Comparison of ENCODE assay signal across 1 cellular context in the genomic region with DNA sequence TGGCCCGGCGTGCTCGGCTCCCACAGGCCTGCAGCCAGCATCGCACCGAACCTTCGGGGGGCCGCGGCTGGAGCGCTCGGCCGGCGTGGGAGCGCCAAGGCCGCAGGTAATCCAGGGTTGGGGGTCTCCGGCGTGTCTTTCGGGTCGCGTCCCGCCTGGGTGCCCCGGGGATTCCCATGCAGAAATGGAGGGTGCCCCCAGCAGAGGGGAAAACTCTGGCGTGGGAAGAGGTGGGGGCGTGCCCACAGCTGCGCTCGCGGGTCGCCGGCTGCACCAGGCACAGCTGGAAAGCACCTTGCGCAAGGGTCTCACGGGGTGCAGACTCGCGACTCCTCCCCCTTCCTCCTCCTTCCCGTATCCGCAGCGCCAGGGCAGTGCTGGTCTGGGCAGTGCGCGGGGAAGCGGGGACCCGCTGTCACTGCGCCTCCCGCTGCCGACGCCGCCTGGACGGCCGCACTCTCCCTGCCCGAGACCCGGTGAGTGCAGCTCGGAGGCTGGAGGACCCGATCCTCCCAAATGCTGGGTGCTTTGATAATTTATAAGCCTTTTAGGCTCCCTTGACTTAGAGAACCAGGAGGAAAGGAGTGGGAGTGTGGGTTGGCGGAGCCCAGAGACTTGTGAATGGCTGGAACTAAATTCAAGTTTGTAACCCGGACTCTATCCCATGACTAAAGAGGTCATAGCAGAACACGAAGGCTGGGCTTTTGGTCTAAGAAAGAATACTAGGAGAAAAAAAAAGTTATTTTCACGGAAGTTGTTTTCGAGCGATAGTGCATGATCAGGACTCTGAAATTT.
TF ChIP-seq lines count a peak whose summit lies in the region.

No MANE protein-coding gene starts in this region.

TF ChIP-seq in K562, 482 proteins besides CTCF, POLR2A, EP300 and RAD21 (continued from another document and continues in another):
- TF ChIP-seq USF1 (CRISPR knock-in tag; IDR thresholded peaks at IDR 0.05) = peak; percentile 64
- 0 out of 2 replicates have a peak, but pooled peaks have one; percentile 29 for TF ChIP-seq CHCHD3 (CRISPR knock-in tag; IDR thresholded peaks at IDR 0.05)
- no peak for TF ChIP-seq SMC3 (conservative IDR thresholded peaks at IDR 0.05; ENCODE audit: insufficient read depth, low read depth, low read length)
- peak; percentile 89; the same call in 1 of the 2 replicates for TF ChIP-seq TGIF2 (CRISPR knock-in tag; IDR thresholded peaks at IDR 0.05)
- 0 out of 2 replicates have a peak, but pooled peaks have one; percentile 60 for TF ChIP-seq SAFB (IDR thresholded peaks at IDR 0.05; ENCODE audit: borderline replicate concordance, low read depth, low read length)
- TF ChIP-seq, protein P1, sequence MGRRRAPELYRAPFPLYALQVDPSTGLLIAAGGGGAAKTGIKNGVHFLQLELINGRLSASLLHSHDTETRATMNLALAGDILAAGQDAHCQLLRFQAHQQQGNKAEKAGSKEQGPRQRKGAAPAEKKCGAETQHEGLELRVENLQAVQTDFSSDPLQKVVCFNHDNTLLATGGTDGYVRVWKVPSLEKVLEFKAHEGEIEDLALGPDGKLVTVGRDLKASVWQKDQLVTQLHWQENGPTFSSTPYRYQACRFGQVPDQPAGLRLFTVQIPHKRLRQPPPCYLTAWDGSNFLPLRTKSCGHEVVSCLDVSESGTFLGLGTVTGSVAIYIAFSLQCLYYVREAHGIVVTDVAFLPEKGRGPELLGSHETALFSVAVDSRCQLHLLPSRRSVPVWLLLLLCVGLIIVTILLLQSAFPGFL (CRISPR knock-in tag; IDR thresholded peaks at IDR 0.05) = no peak
- 0 out of 4 replicates have a peak, but pooled peaks of 1 of the 2 experiments have one; percentile 45 for TF ChIP-seq CSDE1 (IDR thresholded peaks at IDR 0.05)
- TF ChIP-seq PTTG1 (tag; IDR thresholded peaks at IDR 0.05; ENCODE audit: low read depth) = no peak
- 0 out of 2 replicates have a peak, but pooled peaks have one; percentile 44 for TF ChIP-seq ZNF224 (CRISPR knock-in tag; IDR thresholded peaks at IDR 0.05)
- TF ChIP-seq SAP30 (IDR thresholded peaks at IDR 0.05; ENCODE audit: borderline replicate concordance, insufficient read depth, low read depth, low read length, poor library complexity, severe bottlenecking) = peak; percentile 70
- no peak for TF ChIP-seq DMBX1 (CRISPR knock-in tag; IDR thresholded peaks at IDR 0.05; ENCODE audit: borderline replicate concordance)
- TF ChIP-seq, protein P2, sequence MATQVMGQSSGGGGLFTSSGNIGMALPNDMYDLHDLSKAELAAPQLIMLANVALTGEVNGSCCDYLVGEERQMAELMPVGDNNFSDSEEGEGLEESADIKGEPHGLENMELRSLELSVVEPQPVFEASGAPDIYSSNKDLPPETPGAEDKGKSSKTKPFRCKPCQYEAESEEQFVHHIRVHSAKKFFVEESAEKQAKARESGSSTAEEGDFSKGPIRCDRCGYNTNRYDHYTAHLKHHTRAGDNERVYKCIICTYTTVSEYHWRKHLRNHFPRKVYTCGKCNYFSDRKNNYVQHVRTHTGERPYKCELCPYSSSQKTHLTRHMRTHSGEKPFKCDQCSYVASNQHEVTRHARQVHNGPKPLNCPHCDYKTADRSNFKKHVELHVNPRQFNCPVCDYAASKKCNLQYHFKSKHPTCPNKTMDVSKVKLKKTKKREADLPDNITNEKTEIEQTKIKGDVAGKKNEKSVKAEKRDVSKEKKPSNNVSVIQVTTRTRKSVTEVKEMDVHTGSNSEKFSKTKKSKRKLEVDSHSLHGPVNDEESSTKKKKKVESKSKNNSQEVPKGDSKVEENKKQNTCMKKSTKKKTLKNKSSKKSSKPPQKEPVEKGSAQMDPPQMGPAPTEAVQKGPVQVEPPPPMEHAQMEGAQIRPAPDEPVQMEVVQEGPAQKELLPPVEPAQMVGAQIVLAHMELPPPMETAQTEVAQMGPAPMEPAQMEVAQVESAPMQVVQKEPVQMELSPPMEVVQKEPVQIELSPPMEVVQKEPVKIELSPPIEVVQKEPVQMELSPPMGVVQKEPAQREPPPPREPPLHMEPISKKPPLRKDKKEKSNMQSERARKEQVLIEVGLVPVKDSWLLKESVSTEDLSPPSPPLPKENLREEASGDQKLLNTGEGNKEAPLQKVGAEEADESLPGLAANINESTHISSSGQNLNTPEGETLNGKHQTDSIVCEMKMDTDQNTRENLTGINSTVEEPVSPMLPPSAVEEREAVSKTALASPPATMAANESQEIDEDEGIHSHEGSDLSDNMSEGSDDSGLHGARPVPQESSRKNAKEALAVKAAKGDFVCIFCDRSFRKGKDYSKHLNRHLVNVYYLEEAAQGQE (CRISPR knock-in tag; IDR thresholded peaks at IDR 0.05; ENCODE audit: low read depth) = no peak; the same call in 1 of the 2 replicates
- no peak for TF ChIP-seq SMARCC2 (IDR thresholded peaks at IDR 0.05; ENCODE audit: low read depth)
- TF ChIP-seq, protein P3, sequence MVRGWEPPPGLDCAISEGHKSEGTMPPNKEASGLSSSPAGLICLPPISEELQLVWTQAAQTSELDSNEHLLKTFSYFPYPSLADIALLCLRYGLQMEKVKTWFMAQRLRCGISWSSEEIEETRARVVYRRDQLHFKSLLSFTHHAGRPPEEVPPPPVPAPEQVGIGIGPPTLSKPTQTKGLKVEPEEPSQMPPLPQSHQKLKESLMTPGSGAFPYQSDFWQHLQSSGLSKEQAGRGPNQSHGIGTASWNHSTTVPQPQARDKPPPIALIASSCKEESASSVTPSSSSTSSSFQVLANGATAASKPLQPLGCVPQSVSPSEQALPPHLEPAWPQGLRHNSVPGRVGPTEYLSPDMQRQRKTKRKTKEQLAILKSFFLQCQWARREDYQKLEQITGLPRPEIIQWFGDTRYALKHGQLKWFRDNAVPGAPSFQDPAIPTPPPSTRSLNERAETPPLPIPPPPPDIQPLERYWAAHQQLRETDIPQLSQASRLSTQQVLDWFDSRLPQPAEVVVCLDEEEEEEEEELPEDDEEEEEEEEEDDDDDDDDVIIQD (CRISPR knock-in tag; IDR thresholded peaks at IDR 0.05) = no peak
- peak in 1 of 3 experiments; percentile 9 for TF ChIP-seq YY1 (IDR thresholded peaks at IDR 0.05; ENCODE audit: borderline replicate concordance in 1 of 3, control insufficient read depth in 1 of 3, extremely low read depth in 1 of 3, insufficient read depth in 3 of 3, insufficient read length in 1 of 3, insufficient replicate concordance in 2 of 3, low read depth in 1 of 3, low read length in 2 of 3)
- TF ChIP-seq, protein P4, sequence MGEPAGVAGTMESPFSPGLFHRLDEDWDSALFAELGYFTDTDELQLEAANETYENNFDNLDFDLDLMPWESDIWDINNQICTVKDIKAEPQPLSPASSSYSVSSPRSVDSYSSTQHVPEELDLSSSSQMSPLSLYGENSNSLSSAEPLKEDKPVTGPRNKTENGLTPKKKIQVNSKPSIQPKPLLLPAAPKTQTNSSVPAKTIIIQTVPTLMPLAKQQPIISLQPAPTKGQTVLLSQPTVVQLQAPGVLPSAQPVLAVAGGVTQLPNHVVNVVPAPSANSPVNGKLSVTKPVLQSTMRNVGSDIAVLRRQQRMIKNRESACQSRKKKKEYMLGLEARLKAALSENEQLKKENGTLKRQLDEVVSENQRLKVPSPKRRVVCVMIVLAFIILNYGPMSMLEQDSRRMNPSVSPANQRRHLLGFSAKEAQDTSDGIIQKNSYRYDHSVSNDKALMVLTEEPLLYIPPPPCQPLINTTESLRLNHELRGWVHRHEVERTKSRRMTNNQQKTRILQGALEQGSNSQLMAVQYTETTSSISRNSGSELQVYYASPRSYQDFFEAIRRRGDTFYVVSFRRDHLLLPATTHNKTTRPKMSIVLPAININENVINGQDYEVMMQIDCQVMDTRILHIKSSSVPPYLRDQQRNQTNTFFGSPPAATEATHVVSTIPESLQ (CRISPR knock-in tag; IDR thresholded peaks at IDR 0.05) = 0 out of 2 replicates have a peak, but pooled peaks have one; percentile 47
- TF ChIP-seq CBFB (CRISPR knock-in tag; IDR thresholded peaks at IDR 0.05) = 0 out of 2 replicates have a peak, but pooled peaks have one; percentile 44
- no peak; a peak in 3 of 4 replicates for TF ChIP-seq MAZ (CRISPR knock-in tag; conservative IDR thresholded peaks at IDR 0.05 in 1 of 2, IDR thresholded peaks at IDR 0.05 in 1 of 2)
- no peak for TF ChIP-seq ASH1L (IDR thresholded peaks at IDR 0.05; ENCODE audit: borderline replicate concordance, low read depth, partially characterized antibody)
- TF ChIP-seq DDX20 (tag; IDR thresholded peaks at IDR 0.05; ENCODE audit: low read depth) = no peak
- TF ChIP-seq ATF7 (IDR thresholded peaks at IDR 0.05) = 0 out of 2 replicates have a peak, but pooled peaks have one; percentile 38
- 0 out of 4 replicates have a peak, but pooled peaks of 1 of the 2 experiments have one; percentile 39 for TF ChIP-seq MLLT1 (IDR thresholded peaks at IDR 0.05)
- peak; percentile 68 for TF ChIP-seq SUPT5H (IDR thresholded peaks at IDR 0.05)
- no peak for TF ChIP-seq ZNF174 (CRISPR knock-in tag; IDR thresholded peaks at IDR 0.05)
- peak; percentile 7 for TF ChIP-seq PCBP1 (IDR thresholded peaks at IDR 0.05; ENCODE audit: low read depth, low read length, poor library complexity, severe bottlenecking)
- peak; percentile 99 for TF ChIP-seq CEBPB (tag; IDR thresholded peaks at IDR 0.05)
- peak; percentile 96 for TF ChIP-seq RERE (CRISPR knock-in tag; IDR thresholded peaks at IDR 0.05; ENCODE audit: borderline replicate concordance)
- TF ChIP-seq TAF1 (IDR thresholded peaks at IDR 0.05; ENCODE audit: control insufficient read depth, extremely low read depth, insufficient read depth, low read length, severe bottlenecking) = peak; percentile 70
- TF ChIP-seq MNT (conservative IDR thresholded peaks at IDR 0.05) = peak; percentile 31 to 62; a peak in 2 of 4 replicates
- TF ChIP-seq RCOR1 (IDR thresholded peaks at IDR 0.05; ENCODE audit: borderline replicate concordance in 1 of 2, low read depth in 2 of 2, low read length in 2 of 2) = peak in 1 of 2 experiments; percentile 49; a peak in 1 of 4 replicates
- no peak for TF ChIP-seq MCM7 (IDR thresholded peaks at IDR 0.05)
- no peak for TF ChIP-seq RNF2 (IDR thresholded peaks at IDR 0.05)
- no peak for TF ChIP-seq HNRNPK (IDR thresholded peaks at IDR 0.05; ENCODE audit: low read depth, low read length, poor library complexity, severe bottlenecking)
